ENCODE assay signal across 10 cellular contexts in the genomic region with DNA sequence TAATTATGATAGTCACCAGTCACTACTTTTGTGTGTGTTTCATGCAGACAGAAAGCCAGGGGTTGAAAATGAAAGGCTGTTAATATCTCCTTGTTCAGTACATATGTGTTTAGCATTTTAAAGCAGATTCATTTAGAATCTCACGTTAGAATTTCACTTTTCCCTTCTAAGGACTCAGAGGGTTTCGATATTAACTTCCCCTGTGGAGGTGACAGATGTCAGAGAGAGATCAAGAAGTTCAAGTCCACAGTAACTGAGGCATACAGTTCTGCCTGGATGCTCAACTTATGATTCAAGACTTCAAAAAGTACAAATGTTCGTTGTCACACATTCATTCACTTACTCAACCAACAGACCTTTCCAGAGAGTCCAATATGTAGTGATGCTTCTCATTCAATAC.
DNase-seq lines count a peak whose midpoint lies in the region; ATAC-seq and TF ChIP-seq lines count a peak whose summit lies in the region.
"Had no signal": no experiment of that assay in that cellular context is flagged by ENCODE, and none has a peak within 500 bp of the region (broad histone marks: within the 10 kb centered on the region; RNA-seq: fewer than 3 reads in every experiment).

No MANE protein-coding gene starts in this region.

- H3K27ac Mint-ChIP-seq in stimulated activated memory B cell treated with anti-CD40 and anti-IgM and Interleukin-4, amounts not matched to agents 10 μg/mL and 1 μg/mL and 100 μg/mL, for 72 hours: peak overlapping the region; percentile 25
- H3K27ac Mint-ChIP-seq: activated CD8-positive, alpha-beta T cell treated with anti-CD3 and anti-CD28 coated beads for 36 hours; activated naive CD8-positive, alpha-beta T cell; nephron had no signal

- DNase-seq in iPS-NIHi11 (ENCODE audit: low spot score) (no peak), left lobe of liver (ENCODE audit: low spot score) (no peak), BE2C (no peak)
- DNase-seq: activated CD8-positive, alpha-beta T cell treated with anti-CD3 and anti-CD28 coated beads for 36 hours had no signal

- peak; percentile 71 for ATAC-seq in GM18870 (IDR thresholded peaks at IDR 0.05; ENCODE audit: unreplicated experiment)
- peak; percentile 60 for ATAC-seq in GM21526 (IDR thresholded peaks at IDR 0.05; ENCODE audit: low FRiP score, unreplicated experiment)
- ATAC-seq in HG03108 (IDR thresholded peaks at IDR 0.05; ENCODE audit: unreplicated experiment): peak; percentile 44
- peak; percentile 82 for ATAC-seq in stimulated activated memory B cell treated with anti-CD40 and anti-IgM and Interleukin-4, amounts not matched to agents 10 μg/mL and 1 μg/mL and 100 μg/mL, for 72 hours
- no peak for ATAC-seq in left lobe of liver
- ATAC-seq: activated CD8-positive, alpha-beta T cell treated with anti-CD3 and anti-CD28 coated beads for 36 hours had no signal

- H3K4me3 ChIP-seq in BE2C (ENCODE audit: low read depth, low read length): no peak overlapping the region

- no peaks in the 10 kb centered on the region for H3K27me3 Mint-ChIP-seq in stimulated activated memory B cell treated with anti-CD40 and anti-IgM and Interleukin-4, amounts not matched to agents 10 μg/mL and 1 μg/mL and 100 μg/mL, for 72 hours
- H3K27me3 Mint-ChIP-seq: activated CD8-positive, alpha-beta T cell treated with anti-CD3 and anti-CD28 coated beads for 36 hours; activated naive CD8-positive, alpha-beta T cell had no signal

- H3K27me3 ChIP-seq in BE2C: no peaks in the 10 kb centered on the region

- H3K4me3 Mint-ChIP-seq in stimulated activated memory B cell treated with anti-CD40 and anti-IgM and Interleukin-4, amounts not matched to agents 10 μg/mL and 1 μg/mL and 100 μg/mL, for 72 hours: peak overlapping the region; percentile 5
- H3K4me3 Mint-ChIP-seq: activated CD8-positive, alpha-beta T cell treated with anti-CD3 and anti-CD28 coated beads for 36 hours; activated naive CD8-positive, alpha-beta T cell; nephron had no signal

- TF ChIP-seq CTCF in BE2C (IDR thresholded peaks at IDR 0.05; ENCODE audit: low read depth, low read length): no peak

- H3K9me3 ChIP-seq in BE2C: no peaks in the 10 kb centered on the region

- peaks cover 90% of the 10 kb centered on the region for H3K4me1 Mint-ChIP-seq in stimulated activated memory B cell treated with anti-CD40 and anti-IgM and Interleukin-4, amounts not matched to agents 10 μg/mL and 1 μg/mL and 100 μg/mL, for 72 hours

- H3K9me3 Mint-ChIP-seq in stimulated activated memory B cell treated with anti-CD40 and anti-IgM and Interleukin-4, amounts not matched to agents 10 μg/mL and 1 μg/mL and 100 μg/mL, for 72 hours: no peaks in the 10 kb centered on the region
- H3K9me3 Mint-ChIP-seq: activated CD8-positive, alpha-beta T cell treated with anti-CD3 and anti-CD28 coated beads for 36 hours; nephron had no signal

- peaks cover 1% of the 10 kb centered on the region for H3K36me3 Mint-ChIP-seq in stimulated activated memory B cell treated with anti-CD40 and anti-IgM and Interleukin-4, amounts not matched to agents 10 μg/mL and 1 μg/mL and 100 μg/mL, for 72 hours
- H3K36me3 Mint-ChIP-seq: activated naive CD8-positive, alpha-beta T cell had no signal

- no peaks in the 10 kb centered on the region for H3K36me3 ChIP-seq in BE2C

- no peaks in the 10 kb centered on the region for H3K4me1 ChIP-seq in BE2C
